In genomic region chr7:73340514-73340913, GRCh38 we compare ENCODE assay signal across 26 cellular contexts. TPM values are rescaled to one million over a fixed set of nuclear protein-coding genes. Genes with fewer than 3 reads are reported as not detected.
"Had no signal": no experiment of that assay in that cellular context is flagged by ENCODE, and none has a peak within 500 bp of the region (broad histone marks: within the 10 kb centered on the region; RNA-seq: fewer than 3 reads in every experiment).

No MANE protein-coding gene starts in this region.

- H3K9me3 ChIP-seq: colonic mucosa, esophagus muscularis mucosa, gastrocnemius medialis, lower lobe of right lung, right lobe of liver, upper lobe of left lung had no signal

- H3K9me3 Mint-ChIP-seq: activated CD4-positive, alpha-beta memory T cell treated with anti-CD3 and anti-CD28 coated beads for 36 hours; activated naive CD8-positive, alpha-beta T cell treated with anti-CD3 and anti-CD28 coated beads for 36 hours; effector memory CD8-positive, alpha-beta T cell; naive thymus-derived CD4-positive, alpha-beta T cell; neural crest cell had no signal

- H3K4me1 ChIP-seq: colonic mucosa, gastrocnemius medialis, lower lobe of right lung had no signal

- H3K4me1 Mint-ChIP-seq: activated naive CD8-positive, alpha-beta T cell treated with anti-CD3 and anti-CD28 coated beads for 36 hours had no signal

- H3K27me3 ChIP-seq: colonic mucosa, dorsolateral prefrontal cortex, gastrocnemius medialis, right lobe of liver, upper lobe of left lung had no signal

- H3K27ac Mint-ChIP-seq: activated CD4-positive, alpha-beta memory T cell treated with anti-CD3 and anti-CD28 coated beads for 36 hours; activated naive CD8-positive, alpha-beta T cell treated with anti-CD3 and anti-CD28 coated beads for 36 hours; naive thymus-derived CD4-positive, alpha-beta T cell; T-helper 17 cell had no signal

- FAIRE-seq: astrocyte, kidney had no signal

- H3K4me3 ChIP-seq: colonic mucosa, dorsolateral prefrontal cortex, esophagus muscularis mucosa, gastrocnemius medialis, lower lobe of right lung, right lobe of liver, smooth muscle cell, upper lobe of left lung had no signal

- DNase-seq: activated CD4-positive, alpha-beta memory T cell treated with anti-CD3 and anti-CD28 coated beads for 36 hours; activated CD4-positive, alpha-beta T cell treated with anti-CD3 and anti-CD28 coated beads for 48 hours; activated naive CD4-positive, alpha-beta T cell treated with Interleukin-2 at 50 U/mL for 16 hours; activated naive CD8-positive, alpha-beta T cell treated with anti-CD3 and anti-CD28 coated beads for 36 hours; activated T-cell treated with anti-CD3 and anti-CD28 coated beads, Interleukin-2, amount 50 U/mL, for 48 hours; central memory CD4-positive, alpha-beta T cell; colonic mucosa; effector memory CD8-positive, alpha-beta T cell; gastrocnemius medialis; hippocampal formation; kidney; lower lobe of right lung; naive thymus-derived CD4-positive, alpha-beta T cell; occipital lobe; right lobe of liver; stimulated activated CD4-positive, alpha-beta T cell treated with anti-CD3 and anti-CD28 coated beads, Interleukin-2, amount 100 ng/mL, for 48 hours; stimulated activated CD8-positive, alpha-beta memory T cell treated with anti-CD3 and anti-CD28 coated beads, Interleukin-4, amount 100 ng/mL, for 48 hours; stimulated activated naive CD4-positive, alpha-beta T cell treated with Interleukin-2 at 50 U/mL for 16 hours; T-helper 17 cell; upper lobe of left lung had no signal

- H3K27me3 Mint-ChIP-seq: activated naive CD8-positive, alpha-beta T cell treated with anti-CD3 and anti-CD28 coated beads for 36 hours had no signal

- ATAC-seq: effector memory CD8-positive, alpha-beta T cell; gastrocnemius medialis; lower lobe of right lung; naive thymus-derived CD4-positive, alpha-beta T cell; right lobe of liver; T-helper 17 cell had no signal

- H3K27ac ChIP-seq: colonic mucosa, dorsolateral prefrontal cortex, esophagus muscularis mucosa, gastrocnemius medialis, lower lobe of right lung, right lobe of liver, upper lobe of left lung had no signal

- H3K36me3 ChIP-seq: colonic mucosa, esophagus muscularis mucosa, gastrocnemius medialis, lower lobe of right lung, right lobe of liver, upper lobe of left lung had no signal

- H3K36me3 Mint-ChIP-seq: activated CD4-positive, alpha-beta memory T cell treated with anti-CD3 and anti-CD28 coated beads for 36 hours; activated naive CD8-positive, alpha-beta T cell treated with anti-CD3 and anti-CD28 coated beads for 36 hours; naive thymus-derived CD4-positive, alpha-beta T cell had no signal

- H3K4me3 Mint-ChIP-seq: activated CD4-positive, alpha-beta memory T cell treated with anti-CD3 and anti-CD28 coated beads for 36 hours; activated naive CD8-positive, alpha-beta T cell treated with anti-CD3 and anti-CD28 coated beads for 36 hours; effector memory CD8-positive, alpha-beta T cell; naive thymus-derived CD4-positive, alpha-beta T cell; neural crest cell; T-helper 17 cell had no signal

RNA-seq across cellular contexts. Expression of gene FKBP6, which starts 12.6 kb away (rescaled TPM):
- total RNA-seq: activated CD4-positive, alpha-beta memory T cell treated with anti-CD3 and anti-CD28 coated beads for 36 hours; activated naive CD8-positive, alpha-beta T cell treated with anti-CD3 and anti-CD28 coated beads for 36 hours; astrocyte; colonic mucosa; esophagus muscularis mucosa; gastrocnemius medialis; mesenteric fat pad; neural crest cell; occipital lobe; right lobe of liver; smooth muscle cell; T-helper 17 cell had no signal
- polyA plus RNA-seq: naive thymus-derived CD4-positive, alpha-beta T cell; smooth muscle cell had no signal

RNA-seq across cellular contexts. Expression of gene TRIM50, which starts 12.6 kb away (rescaled TPM):
- total RNA-seq: activated CD4-positive, alpha-beta memory T cell treated with anti-CD3 and anti-CD28 coated beads for 36 hours; activated naive CD8-positive, alpha-beta T cell treated with anti-CD3 and anti-CD28 coated beads for 36 hours; astrocyte; colonic mucosa; lower lobe of right lung; naive thymus-derived CD4-positive, alpha-beta T cell; neural crest cell; smooth muscle cell; T-helper 17 cell had no signal
- polyA plus RNA-seq: naive thymus-derived CD4-positive, alpha-beta T cell; smooth muscle cell had no signal
